ENCODE assay signal across 8 cellular contexts in genomic region chrX:155819966-155820491, GRCh38.
DNase-seq lines count a peak whose midpoint lies in the region; ATAC-seq, FAIRE-seq and TF ChIP-seq lines count a peak whose summit lies in the region.

No MANE protein-coding gene starts in this region.

- TF ChIP-seq EP300 in A549 (IDR thresholded peaks at IDR 0.05): no peak

- no peak for FAIRE-seq in A549 (lab: Jason Lieb, UNC)

- intact Hi-C loops in adrenal gland (cut with DNase I): no loop called here
- intact Hi-C loops in spleen (cut with DNase I; ENCODE audit: low total_unique reads): loop anchor here (5.0 kb wide), 1 partner anchor 728 kb away; no protein-coding TSS in a partner anchor

- peak; percentile 64 for TF ChIP-seq CTCF in A549 (IDR thresholded peaks at IDR 0.05)
- TF ChIP-seq CTCF in GM13976 (IDR thresholded peaks at IDR 0.05; ENCODE audit: borderline replicate concordance, control extremely low read depth, extremely low read depth, insufficient read depth, missing control alignments): peak; percentile 28
- TF ChIP-seq CTCF in adrenal gland (IDR thresholded peaks at IDR 0.05): peak; percentile 33 to 71 (median 62)
- TF ChIP-seq CTCF in spleen (IDR thresholded peaks at IDR 0.05 in 8 of 11, conservative IDR thresholded peaks at IDR 0.05 in 3 of 11): peak in 10 of 11 experiments; percentile 21 to 67 (median 55)

- H3K36me3 ChIP-seq in adrenal gland (replicated peaks in 1 of 2): no peaks in the 10 kb centered on the region
- no peaks in the 10 kb centered on the region for H3K36me3 ChIP-seq in spleen

- in situ Hi-C loops in GM13976 (cut with MboI; ENCODE audit: low sequenced_read_pairs, unreplicated experiment) (no loop called here), SK-MEL-5 (cut with HindIII; ENCODE audit: low pct_unique_long_range_greater_than_20kb, low sequenced_read_pairs) (no loop called here)

- DNase-seq in A549 (ENCODE audit: low read depth in 1 of 2, low spot score in 1 of 2): peak; percentile 5 to 82
- DNase-seq in GM13976 (ENCODE audit: low spot score): peak; percentile 35
- peak; percentile 56 for DNase-seq in NCI-H1092 (lab: John Stamatoyannopoulos, UW)
- DNase-seq in SK-MEL-5 (ENCODE audit: low read depth, low spot score): peak; percentile 77
- peak; percentile 64 to 82 (median 74) for DNase-seq in adrenal gland
- peak in 26 of 51 donors; percentile 0 to 37 (median 4) for DNase-seq in hypothalamus (lab: John Stamatoyannopoulos, UW)
- no peak for DNase-seq in spleen

- no peaks in the 10 kb centered on the region for H3K27me3 ChIP-seq in adrenal gland
- no peaks in the 10 kb centered on the region for H3K27me3 ChIP-seq in spleen (replicated peaks in 1 of 7)

- H3K4me2 ChIP-seq in A549: no peak overlapping the region

- TF ChIP-seq RAD21 in A549 (conservative IDR thresholded peaks at IDR 0.05 in 1 of 2, IDR thresholded peaks at IDR 0.05 in 1 of 2): peak; percentile 87 to 90

- POLR2A ChIA-PET in A549 (lab: Yijun Ruan, JAX): no interaction called here

- H3K4me3 ChIP-seq in A549 (no peak overlapping the region), adrenal gland (no peak overlapping the region), spleen (no peak overlapping the region)

- CTCF ChIA-PET in A549 (lab: Yijun Ruan, JAX): no interaction called here

- H3K4me1 ChIP-seq in A549 (no peaks in the 10 kb centered on the region), adrenal gland (replicated peaks in 1 of 2) (no peaks in the 10 kb centered on the region), spleen (no peaks in the 10 kb centered on the region)

- 35% methylated on average over 3 of the region's 3 CpGs for WGBS in A549 (ENCODE audit: missing lambda C conversion rate)
- WGBS in adrenal gland, 4 donors: 51 to 57% (median 56%) methylated on average over 3 of the region's 3 CpGs
- WGBS in spleen, 5 donors: 47 to 73% (median 69%) methylated on average over 3 of the region's 3 CpGs

- TF ChIP-seq POLR2A in A549 (IDR thresholded peaks at IDR 0.05; ENCODE audit: low read length): no peak
- TF ChIP-seq POLR2A in adrenal gland (IDR thresholded peaks at IDR 0.05): no peak
- TF ChIP-seq POLR2A in spleen (IDR thresholded peaks at IDR 0.05): no peak

- ATAC-seq in A549 (peak; percentile 88 to 91), HG03139 (IDR thresholded peaks at IDR 0.05; ENCODE audit: unreplicated experiment) (no peak)

- no peak overlapping the region for H3K27ac ChIP-seq in A549
- no peak overlapping the region for H3K27ac ChIP-seq in adrenal gland
- no peak overlapping the region for H3K27ac ChIP-seq in spleen

- H3K9me3 ChIP-seq in A549: no peaks in the 10 kb centered on the region
- no peaks in the 10 kb centered on the region for H3K9me3 ChIP-seq in adrenal gland (replicated peaks in 1 of 3)
- peaks cover 0 to 7% (median under 1%) of the 10 kb centered on the region in 8 donors for H3K9me3 ChIP-seq in spleen

TF ChIP-seq in A549, 52 proteins besides CTCF, POLR2A, EP300 and RAD21:
- TF ChIP-seq ZC3H11A (IDR thresholded peaks at IDR 0.05) (no peak), SMC3 (IDR thresholded peaks at IDR 0.05) (peak; percentile 75), NFE2L2 (conservative IDR thresholded peaks at IDR 0.05; ENCODE audit: low read length) (no peak), MAX (IDR thresholded peaks at IDR 0.05) (no peak), MAFK (IDR thresholded peaks at IDR 0.05; ENCODE audit: partially characterized antibody) (no peak), PHF8 (IDR thresholded peaks at IDR 0.05; ENCODE audit: borderline replicate concordance, low read depth) (no peak)
